10 cellular contexts compared by ENCODE assay signal in genomic region chr14:23640524-23641141, GRCh38. TPM values are rescaled to one million over a fixed set of nuclear protein-coding genes. Genes with fewer than 3 reads are reported as not detected.
DNase-seq lines count a peak whose midpoint lies in the region; ATAC-seq and TF ChIP-seq lines count a peak whose summit lies in the region.
"Had no signal": no experiment of that assay in that cellular context is flagged by ENCODE, and none has a peak within 500 bp of the region (broad histone marks: within the 10 kb centered on the region; RNA-seq: fewer than 3 reads in every experiment).

No MANE protein-coding gene starts in this region.

- no peak for TF ChIP-seq EP300 in sigmoid colon (IDR thresholded peaks at IDR 0.05)

- 31 to 51% methylated on average over 5 of the region's 5 CpGs for WGBS in sigmoid colon, 2 donors

- H3K27me3 ChIP-seq in H7 (ENCODE audit: control insufficient read depth, insufficient read depth, low read length): no peaks in the 10 kb centered on the region
- no peaks in the 10 kb centered on the region for H3K27me3 ChIP-seq in sigmoid colon

- no peak for TF ChIP-seq CTCF in fibroblast of pulmonary artery (IDR thresholded peaks at IDR 0.05; ENCODE audit: low read length, missing control alignments)
- no peak for TF ChIP-seq CTCF in sigmoid colon (IDR thresholded peaks at IDR 0.05)

- DNase-seq in H7 (peak; percentile 68), NCI-H82 (lab: John Stamatoyannopoulos, UW) (peak; percentile 62), fibroblast of pulmonary artery (ENCODE audit: low read depth) (peak; percentile 31), sigmoid colon (peak; percentile 83), RKO (ENCODE audit: low spot score) (no peak)
- DNase-seq in central memory CD4-positive, alpha-beta T cell: no peak
- DNase-seq: activated CD4-positive, CD25-positive, alpha-beta regulatory T cell treated with anti-CD3 and anti-CD28 coated beads, Interleukin-2, amount 50 U/mL, for 72 hours had no signal

- no peak for TF ChIP-seq POLR2A in sigmoid colon (IDR thresholded peaks at IDR 0.05)

- peaks cover 0 to 21% (median 14%) of the 10 kb centered on the region in 4 donors for H3K4me1 ChIP-seq in sigmoid colon

- H3K4me3 ChIP-seq in H7 (ENCODE audit: insufficient read depth, low read depth, low read length): no peak overlapping the region
- H3K4me3 ChIP-seq in fibroblast of pulmonary artery (replicated peaks; ENCODE audit: low read depth, low read length): no peak overlapping the region
- H3K4me3 ChIP-seq in sigmoid colon: no peak overlapping the region

- ATAC-seq in esophagus mucosa (no peak), GM21576 (IDR thresholded peaks at IDR 0.05; ENCODE audit: unreplicated experiment) (no peak)

- H3K9me3 ChIP-seq in sigmoid colon: no peaks in the 10 kb centered on the region

- intact Hi-C loops in sigmoid colon (cut with DNase I): no loop called here

- H3K27ac ChIP-seq in sigmoid colon: peak overlapping the region in 3 of 4 donors; percentile 51 to 61 (median 51)

- no peaks in the 10 kb centered on the region for H3K36me3 ChIP-seq in H7 (replicated peaks; ENCODE audit: control insufficient read depth, insufficient read depth, low read length)
- no peaks in the 10 kb centered on the region for H3K36me3 ChIP-seq in sigmoid colon

RNA-seq across cellular contexts. Expression of gene DHRS2, which starts 4.5 kb away (rescaled TPM):
- total RNA-seq in H7 (2014; rRNA removed; shearing (Covaris generic)): 0.74 and 1.1 TPM in 2 replicates
- total RNA-seq in sigmoid colon (not detected), esophagus mucosa (not detected)
- polyA plus RNA-seq in sigmoid colon: under 1 TPM in 1 of 3 donors, not detected in 2; 0.54 TPM
- total RNA-seq: endothelial cell of umbilical vein had no signal

Comparison
In these comparisons a context has a peak if more than half of its experiments do, and no peak if none do; other contexts are left out.
1. DNase-seq: peak in H7 (single experiment), NCI-H82 (single experiment), fibroblast of pulmonary artery (single experiment) and sigmoid colon (single experiment); none in central memory CD4-positive, alpha-beta T cell (single experiment) and RKO (single experiment).